1 cellular context compared by ENCODE assay signal in the genomic region with DNA sequence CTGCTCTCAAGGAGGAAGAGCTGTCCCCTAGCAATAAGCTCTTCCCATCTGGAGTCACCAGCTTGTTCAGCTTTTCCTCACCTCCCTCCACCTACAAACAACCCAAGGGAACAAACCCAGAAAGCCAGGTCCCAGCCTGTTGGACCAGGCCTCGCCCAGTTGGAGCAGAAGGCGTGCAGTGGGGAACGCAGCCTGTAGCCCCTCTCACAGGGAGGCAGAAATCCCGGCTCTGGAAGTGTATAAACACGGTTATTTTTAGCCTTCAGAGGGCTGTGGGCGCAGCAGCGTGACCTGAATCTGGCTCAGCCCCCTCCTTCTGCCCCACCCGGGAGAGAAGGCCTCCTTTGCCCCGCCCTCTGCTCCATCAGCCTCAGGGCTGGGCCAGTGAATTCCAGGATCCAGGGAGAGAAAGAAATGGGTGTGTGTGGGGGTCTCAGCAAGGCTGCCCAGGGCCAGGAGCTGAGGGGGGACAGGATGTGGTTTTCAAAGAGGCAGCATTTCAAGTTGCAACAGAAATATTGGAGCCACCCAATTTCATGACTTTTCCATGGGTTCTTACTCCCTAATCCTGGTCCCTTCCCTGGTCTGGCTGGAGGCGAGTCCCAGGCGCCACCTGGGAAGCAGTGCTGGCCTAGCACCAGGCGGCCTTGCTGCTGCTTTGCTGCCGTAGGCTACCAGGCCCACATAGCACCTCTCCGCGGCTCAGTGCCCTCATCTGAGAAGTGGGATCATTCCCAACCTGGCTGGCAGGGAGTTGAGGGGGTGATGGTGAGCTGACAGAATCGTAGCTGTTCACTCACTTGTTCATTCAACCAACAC.
TF ChIP-seq lines count a peak whose summit lies in the region.

No MANE protein-coding gene starts in this region.

TF ChIP-seq in HEK293, 187 proteins besides CTCF, POLR2A, EP300 and RAD21 (continued from another document):
- TF ChIP-seq ZBTB11 (tag by site-specific recombination; conservative IDR thresholded peaks at IDR 0.05; ENCODE audit: low read depth) (no peak), EGR2 (tag by site-specific recombination; IDR thresholded peaks at IDR 0.05; ENCODE audit: low read depth) (peak; percentile 67; the same call in 1 of the 2 replicates), ZNF37A (tag by site-specific recombination; IDR thresholded peaks at IDR 0.05) (no peak), ZNF280D (tag by site-specific recombination; IDR thresholded peaks at IDR 0.05) (no peak), ZNF311 (tag by site-specific recombination; IDR thresholded peaks at IDR 0.05; ENCODE audit: borderline replicate concordance) (no peak), KLF1 (tag by site-specific recombination; IDR thresholded peaks at IDR 0.05) (peak; percentile 59; the same call in 1 of the 2 replicates), KLF7 (tag by site-specific recombination; IDR thresholded peaks at IDR 0.05; ENCODE audit: borderline replicate concordance) (no peak), GFI1B (tag by site-specific recombination; IDR thresholded peaks at IDR 0.05) (no peak), ZNF510 (tag by site-specific recombination; IDR thresholded peaks at IDR 0.05; ENCODE audit: insufficient replicate concordance) (no peak), ZNF792 (tag by site-specific recombination; IDR thresholded peaks at IDR 0.05) (no peak), ZNF610 (tag by site-specific recombination; IDR thresholded peaks at IDR 0.05; ENCODE audit: borderline replicate concordance) (no peak), KLF17 (tag by site-specific recombination; IDR thresholded peaks at IDR 0.05) (peak; percentile 29; the same call in 1 of the 2 replicates), ZBTB6 (tag by site-specific recombination; IDR thresholded peaks at IDR 0.05) (no peak), ZNF341 (tag by site-specific recombination; IDR thresholded peaks at IDR 0.05; ENCODE audit: low read depth) (peak; percentile 81), ZSCAN23 (tag by site-specific recombination; IDR thresholded peaks at IDR 0.05) (no peak), ZNF292 (tag by site-specific recombination; IDR thresholded peaks at IDR 0.05; ENCODE audit: borderline replicate concordance, low read depth) (no peak), BCL11A (tag by site-specific recombination; IDR thresholded peaks at IDR 0.05; ENCODE audit: low read depth) (no peak), ZNF302 (tag by site-specific recombination; IDR thresholded peaks at IDR 0.05; ENCODE audit: low read depth) (no peak)
- TF ChIP-seq, protein P1, sequence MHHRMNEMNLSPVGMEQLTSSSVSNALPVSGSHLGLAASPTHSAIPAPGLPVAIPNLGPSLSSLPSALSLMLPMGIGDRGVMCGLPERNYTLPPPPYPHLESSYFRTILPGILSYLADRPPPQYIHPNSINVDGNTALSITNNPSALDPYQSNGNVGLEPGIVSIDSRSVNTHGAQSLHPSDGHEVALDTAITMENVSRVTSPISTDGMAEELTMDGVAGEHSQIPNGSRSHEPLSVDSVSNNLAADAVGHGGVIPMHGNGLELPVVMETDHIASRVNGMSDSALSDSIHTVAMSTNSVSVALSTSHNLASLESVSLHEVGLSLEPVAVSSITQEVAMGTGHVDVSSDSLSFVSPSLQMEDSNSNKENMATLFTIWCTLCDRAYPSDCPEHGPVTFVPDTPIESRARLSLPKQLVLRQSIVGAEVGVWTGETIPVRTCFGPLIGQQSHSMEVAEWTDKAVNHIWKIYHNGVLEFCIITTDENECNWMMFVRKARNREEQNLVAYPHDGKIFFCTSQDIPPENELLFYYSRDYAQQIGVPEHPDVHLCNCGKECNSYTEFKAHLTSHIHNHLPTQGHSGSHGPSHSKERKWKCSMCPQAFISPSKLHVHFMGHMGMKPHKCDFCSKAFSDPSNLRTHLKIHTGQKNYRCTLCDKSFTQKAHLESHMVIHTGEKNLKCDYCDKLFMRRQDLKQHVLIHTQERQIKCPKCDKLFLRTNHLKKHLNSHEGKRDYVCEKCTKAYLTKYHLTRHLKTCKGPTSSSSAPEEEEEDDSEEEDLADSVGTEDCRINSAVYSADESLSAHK (tag by site-specific recombination; IDR thresholded peaks at IDR 0.05) = no peak
- TF ChIP-seq, protein P2, sequence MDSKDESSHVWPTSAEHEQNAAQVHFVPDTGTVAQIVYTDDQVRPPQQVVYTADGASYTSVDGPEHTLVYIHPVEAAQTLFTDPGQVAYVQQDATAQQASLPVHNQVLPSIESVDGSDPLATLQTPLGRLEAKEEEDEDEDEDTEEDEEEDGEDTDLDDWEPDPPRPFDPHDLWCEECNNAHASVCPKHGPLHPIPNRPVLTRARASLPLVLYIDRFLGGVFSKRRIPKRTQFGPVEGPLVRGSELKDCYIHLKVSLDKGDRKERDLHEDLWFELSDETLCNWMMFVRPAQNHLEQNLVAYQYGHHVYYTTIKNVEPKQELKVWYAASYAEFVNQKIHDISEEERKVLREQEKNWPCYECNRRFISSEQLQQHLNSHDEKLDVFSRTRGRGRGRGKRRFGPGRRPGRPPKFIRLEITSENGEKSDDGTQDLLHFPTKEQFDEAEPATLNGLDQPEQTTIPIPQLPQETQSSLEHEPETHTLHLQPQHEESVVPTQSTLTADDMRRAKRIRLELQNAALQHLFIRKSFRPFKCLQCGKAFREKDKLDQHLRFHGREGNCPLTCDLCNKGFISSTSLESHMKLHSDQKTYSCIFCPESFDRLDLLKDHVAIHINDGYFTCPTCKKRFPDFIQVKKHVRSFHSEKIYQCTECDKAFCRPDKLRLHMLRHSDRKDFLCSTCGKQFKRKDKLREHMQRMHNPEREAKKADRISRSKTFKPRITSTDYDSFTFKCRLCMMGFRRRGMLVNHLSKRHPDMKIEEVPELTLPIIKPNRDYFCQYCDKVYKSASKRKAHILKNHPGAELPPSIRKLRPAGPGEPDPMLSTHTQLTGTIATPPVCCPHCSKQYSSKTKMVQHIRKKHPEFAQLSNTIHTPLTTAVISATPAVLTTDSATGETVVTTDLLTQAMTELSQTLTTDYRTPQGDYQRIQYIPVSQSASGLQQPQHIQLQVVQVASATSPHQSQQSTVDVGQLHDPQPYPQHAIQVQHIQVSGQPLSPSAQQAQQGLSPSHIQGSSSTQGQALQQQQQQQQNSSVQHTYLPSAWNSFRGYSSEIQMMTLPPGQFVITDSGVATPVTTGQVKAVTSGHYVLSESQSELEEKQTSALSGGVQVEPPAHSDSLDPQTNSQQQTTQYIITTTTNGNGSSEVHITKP (tag by site-specific recombination; IDR thresholded peaks at IDR 0.05) = peak; percentile 88
